ENCODE assay signal across 1 cellular context in the genomic region with DNA sequence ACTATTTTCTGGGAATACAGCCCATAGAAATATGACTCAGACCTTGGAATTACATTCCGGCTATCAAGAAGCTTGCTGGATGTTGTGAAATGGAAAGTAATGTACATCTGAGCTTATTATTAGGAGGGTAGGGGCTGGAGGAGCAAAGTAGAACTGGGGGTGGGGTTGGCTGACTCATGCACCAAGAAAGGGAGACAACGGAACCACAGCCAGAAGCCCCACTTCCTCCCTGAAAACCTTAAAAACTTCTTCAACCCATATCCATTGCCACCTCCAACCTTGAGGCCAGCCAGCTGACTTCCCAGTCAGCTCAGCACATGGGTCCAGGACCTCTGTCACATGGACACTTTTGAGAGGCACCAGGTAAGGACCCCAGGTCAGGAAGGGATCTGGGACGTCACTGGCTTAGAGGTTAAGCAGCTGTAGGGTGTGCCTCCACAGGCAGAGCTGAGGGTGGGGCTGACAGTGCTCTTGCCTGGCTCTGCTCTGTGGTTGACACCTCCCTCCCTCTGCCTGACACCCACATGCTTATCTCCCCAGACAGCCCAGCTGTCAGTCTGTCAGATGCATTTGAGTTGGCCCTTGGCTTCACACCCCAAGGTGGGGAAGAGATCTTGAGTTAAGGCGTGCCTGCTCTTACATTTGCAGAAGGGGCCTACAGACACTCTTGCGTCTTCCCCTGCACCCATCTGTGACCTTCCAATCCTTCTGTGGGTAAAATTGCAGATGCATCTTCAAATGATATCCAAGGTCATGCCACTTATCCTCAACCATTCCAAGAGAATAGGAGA.
A peak's percentile ranks its signal among the peaks of the same experiment; 100 is the strongest.
TF ChIP-seq lines count a peak whose summit lies in the region.

No MANE protein-coding gene starts in this region.

TF ChIP-seq in K562, 482 proteins besides CTCF, POLR2A, EP300 and RAD21 (continued from another document and continues in another):
- TF ChIP-seq RFX5 (IDR thresholded peaks at IDR 0.05; ENCODE audit: low read depth, low read length) = no peak
- TF ChIP-seq, protein P1, sequence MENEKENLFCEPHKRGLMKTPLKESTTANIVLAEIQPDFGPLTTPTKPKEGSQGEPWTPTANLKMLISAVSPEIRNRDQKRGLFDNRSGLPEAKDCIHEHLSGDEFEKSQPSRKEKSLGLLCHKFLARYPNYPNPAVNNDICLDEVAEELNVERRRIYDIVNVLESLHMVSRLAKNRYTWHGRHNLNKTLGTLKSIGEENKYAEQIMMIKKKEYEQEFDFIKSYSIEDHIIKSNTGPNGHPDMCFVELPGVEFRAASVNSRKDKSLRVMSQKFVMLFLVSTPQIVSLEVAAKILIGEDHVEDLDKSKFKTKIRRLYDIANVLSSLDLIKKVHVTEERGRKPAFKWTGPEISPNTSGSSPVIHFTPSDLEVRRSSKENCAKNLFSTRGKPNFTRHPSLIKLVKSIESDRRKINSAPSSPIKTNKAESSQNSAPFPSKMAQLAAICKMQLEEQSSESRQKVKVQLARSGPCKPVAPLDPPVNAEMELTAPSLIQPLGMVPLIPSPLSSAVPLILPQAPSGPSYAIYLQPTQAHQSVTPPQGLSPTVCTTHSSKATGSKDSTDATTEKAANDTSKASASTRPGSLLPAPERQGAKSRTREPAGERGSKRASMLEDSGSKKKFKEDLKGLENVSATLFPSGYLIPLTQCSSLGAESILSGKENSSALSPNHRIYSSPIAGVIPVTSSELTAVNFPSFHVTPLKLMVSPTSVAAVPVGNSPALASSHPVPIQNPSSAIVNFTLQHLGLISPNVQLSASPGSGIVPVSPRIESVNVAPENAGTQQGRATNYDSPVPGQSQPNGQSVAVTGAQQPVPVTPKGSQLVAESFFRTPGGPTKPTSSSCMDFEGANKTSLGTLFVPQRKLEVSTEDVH (IDR thresholded peaks at IDR 0.05; ENCODE audit: low read depth, partially characterized antibody) = peak; percentile 32
- no peak for TF ChIP-seq CHD1 (IDR thresholded peaks at IDR 0.05; ENCODE audit: low read length)
- TF ChIP-seq ESRRB (CRISPR knock-in tag; IDR thresholded peaks at IDR 0.05; ENCODE audit: borderline replicate concordance) = no peak
- no peak for TF ChIP-seq HNRNPK (IDR thresholded peaks at IDR 0.05; ENCODE audit: low read depth, low read length, poor library complexity, severe bottlenecking)
- TF ChIP-seq SIN3A (IDR thresholded peaks at IDR 0.05; ENCODE audit: borderline replicate concordance in 2 of 2, control insufficient read depth in 1 of 2, low read depth in 2 of 2, low read length in 2 of 2) = peak; percentile 92 to 99
- TF ChIP-seq RHOXF2B (CRISPR knock-in tag; conservative IDR thresholded peaks at IDR 0.05) = no peak
- TF ChIP-seq ZNF57 (CRISPR knock-in tag; IDR thresholded peaks at IDR 0.05) = no peak
- TF ChIP-seq EP400 (IDR thresholded peaks at IDR 0.05) = peak; percentile 62
- no peak for TF ChIP-seq ZNF551 (CRISPR knock-in tag; IDR thresholded peaks at IDR 0.05)
- 0 out of 2 replicates have a peak, but pooled peaks have one; percentile 5 for TF ChIP-seq ZFP1 (CRISPR knock-in tag; IDR thresholded peaks at IDR 0.05)
- no peak for TF ChIP-seq DIDO1 (tag; IDR thresholded peaks at IDR 0.05; ENCODE audit: low read depth)
- TF ChIP-seq ZNF239 (CRISPR knock-in tag; IDR thresholded peaks at IDR 0.05) = no peak
- TF ChIP-seq CBX3 (IDR thresholded peaks at IDR 0.05; ENCODE audit: borderline replicate concordance in 1 of 2, low read length in 2 of 2) = peak in 1 of 2 experiments; percentile 98; a peak in 2 of 3 replicates
- TF ChIP-seq EGR1 (conservative IDR thresholded peaks at IDR 0.05) = peak; percentile 96
- TF ChIP-seq, protein P2, sequence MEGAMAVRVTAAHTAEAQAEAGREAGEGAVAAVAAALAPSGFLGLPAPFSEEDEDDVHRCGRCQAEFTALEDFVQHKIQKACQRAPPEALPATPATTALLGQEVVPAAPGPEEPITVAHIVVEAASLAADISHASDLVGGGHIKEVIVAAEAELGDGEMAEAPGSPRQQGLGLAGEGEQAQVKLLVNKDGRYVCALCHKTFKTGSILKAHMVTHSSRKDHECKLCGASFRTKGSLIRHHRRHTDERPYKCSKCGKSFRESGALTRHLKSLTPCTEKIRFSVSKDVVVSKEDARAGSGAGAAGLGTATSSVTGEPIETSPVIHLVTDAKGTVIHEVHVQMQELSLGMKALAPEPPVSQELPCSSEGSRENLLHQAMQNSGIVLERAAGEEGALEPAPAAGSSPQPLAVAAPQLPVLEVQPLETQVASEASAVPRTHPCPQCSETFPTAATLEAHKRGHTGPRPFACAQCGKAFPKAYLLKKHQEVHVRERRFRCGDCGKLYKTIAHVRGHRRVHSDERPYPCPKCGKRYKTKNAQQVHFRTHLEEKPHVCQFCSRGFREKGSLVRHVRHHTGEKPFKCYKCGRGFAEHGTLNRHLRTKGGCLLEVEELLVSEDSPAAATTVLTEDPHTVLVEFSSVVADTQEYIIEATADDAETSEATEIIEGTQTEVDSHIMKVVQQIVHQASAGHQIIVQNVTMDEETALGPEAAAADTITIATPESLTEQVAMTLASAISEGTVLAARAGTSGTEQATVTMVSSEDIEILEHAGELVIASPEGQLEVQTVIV (CRISPR knock-in tag; IDR thresholded peaks at IDR 0.05; ENCODE audit: borderline replicate concordance) = no peak
- TF ChIP-seq, protein P3, sequence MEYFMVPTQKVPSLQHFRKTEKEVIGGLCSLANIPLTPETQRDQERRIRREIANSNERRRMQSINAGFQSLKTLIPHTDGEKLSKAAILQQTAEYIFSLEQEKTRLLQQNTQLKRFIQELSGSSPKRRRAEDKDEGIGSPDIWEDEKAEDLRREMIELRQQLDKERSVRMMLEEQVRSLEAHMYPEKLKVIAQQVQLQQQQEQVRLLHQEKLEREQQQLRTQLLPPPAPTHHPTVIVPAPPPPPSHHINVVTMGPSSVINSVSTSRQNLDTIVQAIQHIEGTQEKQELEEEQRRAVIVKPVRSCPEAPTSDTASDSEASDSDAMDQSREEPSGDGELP (CRISPR knock-in tag; IDR thresholded peaks at IDR 0.05; ENCODE audit: borderline replicate concordance) = peak; percentile 100
- TF ChIP-seq, protein P4, sequence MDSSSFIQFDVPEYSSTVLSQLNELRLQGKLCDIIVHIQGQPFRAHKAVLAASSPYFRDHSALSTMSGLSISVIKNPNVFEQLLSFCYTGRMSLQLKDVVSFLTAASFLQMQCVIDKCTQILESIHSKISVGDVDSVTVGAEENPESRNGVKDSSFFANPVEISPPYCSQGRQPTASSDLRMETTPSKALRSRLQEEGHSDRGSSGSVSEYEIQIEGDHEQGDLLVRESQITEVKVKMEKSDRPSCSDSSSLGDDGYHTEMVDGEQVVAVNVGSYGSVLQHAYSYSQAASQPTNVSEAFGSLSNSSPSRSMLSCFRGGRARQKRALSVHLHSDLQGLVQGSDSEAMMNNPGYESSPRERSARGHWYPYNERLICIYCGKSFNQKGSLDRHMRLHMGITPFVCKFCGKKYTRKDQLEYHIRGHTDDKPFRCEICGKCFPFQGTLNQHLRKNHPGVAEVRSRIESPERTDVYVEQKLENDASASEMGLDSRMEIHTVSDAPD (CRISPR knock-in tag; IDR thresholded peaks at IDR 0.05) = 0 out of 2 replicates have a peak, but pooled peaks have one; percentile 46
- TF ChIP-seq EZH2 (IDR thresholded peaks at IDR 0.05; ENCODE audit: borderline replicate concordance, low read depth, low read length) = no peak
- TF ChIP-seq, protein P5, sequence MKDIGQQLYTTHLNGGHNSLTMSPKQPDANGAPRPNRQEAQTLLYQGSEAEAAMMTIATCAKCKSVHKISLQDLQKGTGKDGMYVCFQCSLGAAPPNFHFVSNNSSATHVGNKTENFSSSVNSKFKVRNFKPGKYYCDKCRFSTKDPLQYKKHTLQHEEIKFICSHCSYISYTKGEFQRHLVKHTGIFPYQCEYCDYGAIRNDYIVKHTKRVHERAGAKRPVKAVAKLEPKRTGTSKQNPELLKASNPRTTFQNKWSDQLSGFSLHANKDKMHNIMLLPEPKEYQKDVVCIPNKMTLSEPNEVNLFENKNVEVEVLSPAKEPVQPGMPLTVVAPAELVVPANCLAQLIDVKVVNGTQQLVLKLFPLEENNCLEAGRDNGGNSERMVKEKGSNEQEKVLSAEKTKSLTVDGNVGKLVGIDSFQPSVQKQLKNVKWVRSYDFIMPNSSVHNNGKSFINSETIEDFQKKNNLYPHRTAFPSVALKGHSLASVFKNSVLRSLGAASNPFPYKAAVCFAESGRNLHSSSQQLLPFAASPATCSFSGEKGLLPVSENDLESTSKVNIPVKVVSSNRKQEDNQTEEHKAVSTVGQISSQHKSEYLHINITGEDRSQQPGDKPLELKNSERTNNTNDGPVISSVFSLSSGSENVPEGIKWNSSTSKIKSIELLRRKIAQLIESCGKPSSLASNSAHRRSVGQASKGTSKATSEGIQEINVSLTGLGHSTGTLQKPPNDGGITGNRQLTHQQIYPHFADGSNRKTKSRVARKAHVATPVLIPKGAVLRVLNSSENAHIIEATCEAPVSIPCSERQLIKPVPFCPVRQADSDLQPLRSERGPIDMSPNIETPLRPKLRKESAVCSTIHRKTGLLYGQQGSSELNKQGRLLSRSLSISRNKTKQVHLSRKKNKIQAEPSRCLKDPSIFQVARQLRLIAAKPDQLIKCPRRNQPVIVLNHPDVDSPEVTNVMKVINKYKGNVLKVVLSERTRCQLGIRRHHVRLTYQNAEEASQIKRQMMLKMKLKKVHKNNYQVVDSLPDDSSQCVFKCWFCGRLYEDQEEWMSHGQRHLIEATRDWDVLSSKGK (CRISPR knock-in tag; IDR thresholded peaks at IDR 0.05) = no peak
- peak; percentile 82; the same call in 1 of the 2 replicates for TF ChIP-seq XRCC5 (IDR thresholded peaks at IDR 0.05; ENCODE audit: low read depth, low read length)
- no peak for TF ChIP-seq CBX8 (IDR thresholded peaks at IDR 0.05; ENCODE audit: borderline replicate concordance, extremely low read depth, low read depth, low read length, poor library complexity, severe bottlenecking)
- peak; percentile 70; the same call in 1 of the 2 replicates for TF ChIP-seq SUPT5H (IDR thresholded peaks at IDR 0.05)
- TF ChIP-seq ZZZ3 (IDR thresholded peaks at IDR 0.05) = no peak
- TF ChIP-seq DNMT1 (IDR thresholded peaks at IDR 0.05) = no peak
- TF ChIP-seq, protein P6, sequence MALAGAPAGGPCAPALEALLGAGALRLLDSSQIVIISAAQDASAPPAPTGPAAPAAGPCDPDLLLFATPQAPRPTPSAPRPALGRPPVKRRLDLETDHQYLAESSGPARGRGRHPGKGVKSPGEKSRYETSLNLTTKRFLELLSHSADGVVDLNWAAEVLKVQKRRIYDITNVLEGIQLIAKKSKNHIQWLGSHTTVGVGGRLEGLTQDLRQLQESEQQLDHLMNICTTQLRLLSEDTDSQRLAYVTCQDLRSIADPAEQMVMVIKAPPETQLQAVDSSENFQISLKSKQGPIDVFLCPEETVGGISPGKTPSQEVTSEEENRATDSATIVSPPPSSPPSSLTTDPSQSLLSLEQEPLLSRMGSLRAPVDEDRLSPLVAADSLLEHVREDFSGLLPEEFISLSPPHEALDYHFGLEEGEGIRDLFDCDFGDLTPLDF (CRISPR knock-in tag; IDR thresholded peaks at IDR 0.05) = no peak
- TF ChIP-seq, protein P7, sequence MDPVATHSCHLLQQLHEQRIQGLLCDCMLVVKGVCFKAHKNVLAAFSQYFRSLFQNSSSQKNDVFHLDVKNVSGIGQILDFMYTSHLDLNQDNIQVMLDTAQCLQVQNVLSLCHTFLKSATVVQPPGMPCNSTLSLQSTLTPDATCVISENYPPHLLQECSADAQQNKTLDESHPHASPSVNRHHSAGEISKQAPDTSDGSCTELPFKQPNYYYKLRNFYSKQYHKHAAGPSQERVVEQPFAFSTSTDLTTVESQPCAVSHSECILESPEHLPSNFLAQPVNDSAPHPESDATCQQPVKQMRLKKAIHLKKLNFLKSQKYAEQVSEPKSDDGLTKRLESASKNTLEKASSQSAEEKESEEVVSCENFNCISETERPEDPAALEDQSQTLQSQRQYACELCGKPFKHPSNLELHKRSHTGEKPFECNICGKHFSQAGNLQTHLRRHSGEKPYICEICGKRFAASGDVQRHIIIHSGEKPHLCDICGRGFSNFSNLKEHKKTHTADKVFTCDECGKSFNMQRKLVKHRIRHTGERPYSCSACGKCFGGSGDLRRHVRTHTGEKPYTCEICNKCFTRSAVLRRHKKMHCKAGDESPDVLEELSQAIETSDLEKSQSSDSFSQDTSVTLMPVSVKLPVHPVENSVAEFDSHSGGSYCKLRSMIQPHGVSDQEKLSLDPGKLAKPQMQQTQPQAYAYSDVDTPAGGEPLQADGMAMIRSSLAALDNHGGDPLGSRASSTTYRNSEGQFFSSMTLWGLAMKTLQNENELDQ (CRISPR knock-in tag; IDR thresholded peaks at IDR 0.05; ENCODE audit: borderline replicate concordance) = no peak
- no peak for TF ChIP-seq STAG1 (CRISPR knock-in tag; IDR thresholded peaks at IDR 0.05; ENCODE audit: borderline replicate concordance)
- TF ChIP-seq, protein P8, sequence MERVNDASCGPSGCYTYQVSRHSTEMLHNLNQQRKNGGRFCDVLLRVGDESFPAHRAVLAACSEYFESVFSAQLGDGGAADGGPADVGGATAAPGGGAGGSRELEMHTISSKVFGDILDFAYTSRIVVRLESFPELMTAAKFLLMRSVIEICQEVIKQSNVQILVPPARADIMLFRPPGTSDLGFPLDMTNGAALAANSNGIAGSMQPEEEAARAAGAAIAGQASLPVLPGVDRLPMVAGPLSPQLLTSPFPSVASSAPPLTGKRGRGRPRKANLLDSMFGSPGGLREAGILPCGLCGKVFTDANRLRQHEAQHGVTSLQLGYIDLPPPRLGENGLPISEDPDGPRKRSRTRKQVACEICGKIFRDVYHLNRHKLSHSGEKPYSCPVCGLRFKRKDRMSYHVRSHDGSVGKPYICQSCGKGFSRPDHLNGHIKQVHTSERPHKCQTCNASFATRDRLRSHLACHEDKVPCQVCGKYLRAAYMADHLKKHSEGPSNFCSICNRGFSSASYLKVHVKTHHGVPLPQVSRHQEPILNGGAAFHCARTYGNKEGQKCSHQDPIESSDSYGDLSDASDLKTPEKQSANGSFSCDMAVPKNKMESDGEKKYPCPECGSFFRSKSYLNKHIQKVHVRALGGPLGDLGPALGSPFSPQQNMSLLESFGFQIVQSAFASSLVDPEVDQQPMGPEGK (CRISPR knock-in tag; IDR thresholded peaks at IDR 0.05; ENCODE audit: borderline replicate concordance) = no peak
- no peak for TF ChIP-seq KAT8 (IDR thresholded peaks at IDR 0.05; ENCODE audit: low read depth)
- 0 out of 2 replicates have a peak, but pooled peaks have one; percentile 15 for TF ChIP-seq ZNF589 (CRISPR knock-in tag; IDR thresholded peaks at IDR 0.05; ENCODE audit: low read depth)
- TF ChIP-seq BMI1 (IDR thresholded peaks at IDR 0.05; ENCODE audit: low read length) = no peak
- TF ChIP-seq POLR2B (IDR thresholded peaks at IDR 0.05; ENCODE audit: low read depth, partially characterized antibody) = peak; percentile 55
- TF ChIP-seq ZKSCAN8 (CRISPR knock-in tag; IDR thresholded peaks at IDR 0.05) = no peak; the same call in 1 of the 2 replicates
